ENCODE assay signal across 8 cellular contexts in genomic region chr1:234977891-234978396, GRCh38.
A peak's percentile ranks its signal among the peaks of the same experiment; 100 is the strongest.
DNase-seq lines count a peak whose midpoint lies in the region; ATAC-seq, FAIRE-seq and TF ChIP-seq lines count a peak whose summit lies in the region.

No MANE protein-coding gene starts in this region.

- peaks cover 0 to 74% (median 70%) of the 10 kb centered on the region in 4 donors for H3K4me1 ChIP-seq in sigmoid colon

- FAIRE-seq in HTR-8/SVneo (lab: Jason Lieb, UNC) = no peak

- no peak for TF ChIP-seq POLR2A in sigmoid colon (IDR thresholded peaks at IDR 0.05)

- H3K27me3 ChIP-seq in dorsolateral prefrontal cortex (no peaks in the 10 kb centered on the region), sigmoid colon (no peaks in the 10 kb centered on the region)

- H3K27ac ChIP-seq in dorsolateral prefrontal cortex (peak overlapping the region; percentile 80 to 98 (median 94)), sigmoid colon (peak overlapping the region; percentile 82 to 96 (median 86))

- intact Hi-C loops in dorsolateral prefrontal cortex (cut with DNase I) (loop anchor here (5.0 kb wide), 4 partner anchors 94 to 366 kb away; partner anchors contain the start of gene IRF2BP2 (in 2 of the 2)), sigmoid colon (cut with DNase I) (no loop called here)

- no peak for TF ChIP-seq EP300 in sigmoid colon (IDR thresholded peaks at IDR 0.05)

- H3K36me3 ChIP-seq in sigmoid colon = no peaks in the 10 kb centered on the region

- 40 to 55% methylated on average over 7 of the region's 7 CpGs for WGBS in sigmoid colon, 2 donors

- ATAC-seq in HG03378 (IDR thresholded peaks at IDR 0.05; ENCODE audit: unreplicated experiment) = no peak

- H3K4me3 ChIP-seq in dorsolateral prefrontal cortex = peak overlapping the region in 2 of 59 donors; percentile 2 to 10
- H3K4me3 ChIP-seq in sigmoid colon = no peak overlapping the region

- TF ChIP-seq CTCF in dorsolateral prefrontal cortex (IDR thresholded peaks at IDR 0.05 in 54 of 56, conservative IDR thresholded peaks at IDR 0.05 in 2 of 56; ENCODE audit: low read depth in 1 of 56, partially characterized antibody in 56 of 56) (no peak), sigmoid colon (IDR thresholded peaks at IDR 0.05) (no peak)

- DNase-seq in HT-29 (ENCODE audit: low spot score) (peak; percentile 67), NCI-H82 (lab: John Stamatoyannopoulos, UW) (peak; percentile 43), dorsolateral prefrontal cortex (no peak), sigmoid colon (peak; percentile 55), NCI-H2107 (lab: John Stamatoyannopoulos, UW) (no peak), Kasumi-1 (lab: John Stamatoyannopoulos, UW) (no peak), HTR-8/SVneo (ENCODE audit: insufficient read length, low spot score) (no peak)

- H3K9me3 ChIP-seq in sigmoid colon = no peaks in the 10 kb centered on the region

Comparison
In these comparisons a context has a peak if more than half of its experiments do, and no peak if none do; other contexts are left out.
1. DNase-seq: peak in HT-29 (single experiment), NCI-H82 (single experiment) and sigmoid colon (single experiment); none in dorsolateral prefrontal cortex (0 of 10), NCI-H2107 (single experiment), Kasumi-1 (0 of 2) and HTR-8/SVneo (single experiment).